In the genomic region with DNA sequence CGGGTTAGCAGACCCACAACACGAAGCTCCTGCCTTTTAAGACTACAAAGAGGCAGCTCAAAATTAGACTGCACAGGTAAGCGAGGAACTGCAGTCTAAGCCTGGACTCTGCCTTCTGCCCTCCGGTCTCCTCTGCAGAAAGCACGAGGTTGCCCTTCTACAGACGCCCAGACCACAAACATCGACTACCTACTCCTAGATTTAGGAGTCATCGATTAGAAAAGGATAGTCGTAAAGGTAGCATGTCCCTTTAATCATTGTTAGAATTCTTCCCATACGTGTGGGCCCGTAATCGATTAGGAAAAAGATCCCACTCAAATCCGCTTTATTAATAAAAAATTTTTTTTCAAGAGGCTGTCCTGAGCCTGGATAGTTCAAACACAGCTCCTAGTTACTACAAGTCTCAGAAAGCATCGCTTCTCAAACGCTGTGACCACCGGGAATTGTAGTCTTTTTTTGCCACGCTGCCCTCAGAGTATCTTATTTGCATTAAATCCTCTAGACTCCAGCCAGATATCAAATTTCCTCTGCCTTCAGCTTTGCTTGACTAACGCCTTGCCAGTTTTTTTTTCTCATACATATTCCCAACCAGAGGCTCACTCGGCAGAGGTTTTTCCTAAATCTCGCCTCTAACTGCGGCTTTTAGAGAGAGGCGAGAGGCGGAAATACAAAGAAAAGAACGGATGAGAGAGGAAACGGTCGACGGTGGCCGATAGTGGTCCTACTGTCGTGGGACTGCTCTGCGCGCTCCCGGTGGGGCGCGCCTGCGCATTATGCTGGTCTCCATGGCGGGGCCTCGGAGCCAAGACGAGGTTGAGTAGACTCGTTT, we compare ENCODE assay signal across 8 cellular contexts. TPM values are rescaled to one million over a fixed set of nuclear protein-coding genes. Genes with fewer than 3 reads are reported as not detected.
DNase-seq lines count a peak whose midpoint lies in the region; ATAC-seq, FAIRE-seq and TF ChIP-seq lines count a peak whose summit lies in the region.

A gene with protein sequence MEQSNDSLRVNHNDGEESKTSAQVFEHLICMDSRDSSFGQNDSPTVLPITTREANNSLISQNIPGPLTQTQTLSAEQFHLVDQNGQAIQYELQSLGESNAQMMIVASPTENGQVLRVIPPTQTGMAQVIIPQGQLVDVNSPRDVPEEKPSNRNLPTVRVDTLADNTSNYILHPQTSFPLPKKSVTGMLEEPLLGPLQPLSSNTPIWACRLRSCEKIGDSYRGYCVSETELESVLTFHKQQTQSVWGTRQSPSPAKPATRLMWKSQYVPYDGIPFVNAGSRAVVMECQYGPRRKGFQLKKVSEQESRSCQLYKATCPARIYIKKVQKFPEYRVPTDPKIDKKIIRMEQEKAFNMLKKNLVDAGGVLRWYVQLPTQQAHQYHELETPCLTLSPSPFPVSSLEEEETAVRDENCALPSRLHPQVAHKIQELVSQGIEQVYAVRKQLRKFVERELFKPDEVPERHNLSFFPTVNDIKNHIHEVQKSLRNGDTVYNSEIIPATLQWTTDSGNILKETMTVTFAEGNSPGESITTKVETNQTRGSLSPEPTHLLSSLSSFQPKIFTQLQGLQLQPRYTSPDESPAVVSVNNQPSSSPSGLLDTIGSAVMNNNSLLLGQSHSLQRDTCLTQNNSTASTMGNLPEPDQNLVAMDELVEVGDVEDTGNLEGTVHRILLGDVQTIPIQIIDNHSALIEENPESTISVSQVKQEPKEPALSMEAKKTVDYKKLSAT (plus strand): TSS at position 763 of the 829 bp plus-strand sequence. CDS start 29,628 bp downstream, outside the sequence.
A gene (minus strand): TSS at position 161 of the 829 bp plus-strand sequence. CDS start 197 bp downstream, outside the sequence.

- no peaks in the 10 kb centered on the region for H4K20me1 ChIP-seq in keratinocyte (ENCODE audit: control insufficient read depth, extremely low read depth, insufficient read depth, low read length)

- peak; percentile 65 for FAIRE-seq in keratinocyte (lab: Jason Lieb, UNC)

- peak; percentile 73 for TF ChIP-seq POLR2A in GM19099 (IDR thresholded peaks at IDR 0.05; ENCODE audit: extremely low read depth, insufficient read length, low read depth)

- peak; percentile 74 for ATAC-seq in HG03378 (IDR thresholded peaks at IDR 0.05; ENCODE audit: unreplicated experiment)

- H3K9me3 ChIP-seq in keratinocyte (ENCODE audit: control insufficient read depth, low read depth, low read length): no peaks in the 10 kb centered on the region

- peak within 1 kb of the TSS; percentile 87 for H2AFZ ChIP-seq in keratinocyte (ENCODE audit: control insufficient read depth, low read length)

- peak within 1 kb of the TSS; percentile 90 for H3K9ac ChIP-seq in keratinocyte (ENCODE audit: control insufficient read depth, extremely low read depth, insufficient read depth, low read length)

- TF ChIP-seq CTCF in keratinocyte (optimal IDR thresholded peaks at IDR 0.05 in 1 of 3, IDR thresholded peaks at IDR 0.05 in 1 of 3, conservative IDR thresholded peaks at IDR 0.05 in 1 of 3; ENCODE audit: extremely low read depth in 1 of 3, insufficient read depth in 2 of 3, low read length in 3 of 3): no peak

- H3K4me3 ChIP-seq in keratinocyte (ENCODE audit: control insufficient read depth in 2 of 3, extremely low read depth in 1 of 3, insufficient read depth in 2 of 3, low read depth in 1 of 3, low read length in 3 of 3): peak within 1 kb of the TSS; percentile 85 to 96 (median 86)

- peaks cover 6% of the 10 kb centered on the region for H3K4me1 ChIP-seq in keratinocyte (ENCODE audit: control insufficient read depth, extremely low read depth, insufficient read depth, low read length)

- peaks cover 41% of the 10 kb centered on the region for H3K79me2 ChIP-seq in keratinocyte (ENCODE audit: control insufficient read depth, insufficient read depth, low read length)

- H3K27ac ChIP-seq in keratinocyte (ENCODE audit: control insufficient read depth, insufficient read depth, low read length): peak within 1 kb of the TSS; percentile 91

- dilution Hi-C loops in keratinocyte (cut with MboI; ENCODE audit: extremely low pct_ligation_motif_present, low sequenced_read_pairs): no loop called here

- H3K36me3 ChIP-seq in keratinocyte (ENCODE audit: control insufficient read depth in 2 of 2, extremely low read depth in 1 of 2, insufficient read depth in 2 of 2, low read length in 2 of 2): peaks cover 0 to 5% of the 10 kb centered on the region in 2 experiments

- peak; percentile 84 to 88 for DNase-seq in AML-193 (lab: John Stamatoyannopoulos, UW)
- peak; percentile 92 for DNase-seq in NCI-H446 treated with DMSO at 0.1 percent for 48 hours (lab: John Stamatoyannopoulos, UW)
- peak; percentile 86 for DNase-seq in activated CD4-positive, CD25-positive, alpha-beta regulatory T cell treated with anti-CD3 and anti-CD28 coated beads, Interleukin-2, amount 50 U/mL, for 72 hours
- DNase-seq in cerebellar nuclear complex (lab: John Stamatoyannopoulos, UW): peak; percentile 5 to 77
- no peak for DNase-seq in keratinocyte (ENCODE audit: low read depth, low spot score)
- peak; percentile 78 to 86 (median 82) for DNase-seq in stimulated activated CD4-positive, alpha-beta T cell treated with anti-CD3 and anti-CD28 coated beads, Interleukin-12 subunit alpha, Interleukin-12 subunit beta, amount 100 ng/mL, for 48 hours (ENCODE audit: low read depth in 2 of 3, low spot score in 1 of 3)

- no peaks in the 10 kb centered on the region for H3K27me3 ChIP-seq in keratinocyte (ENCODE audit: control insufficient read depth, extremely low read depth, insufficient read depth, low read length)

- no peaks in the 10 kb centered on the region for H3K9me1 ChIP-seq in keratinocyte (ENCODE audit: control insufficient read depth, extremely low read depth, insufficient read depth, low read length)

- peak within 1 kb of the TSS; percentile 87 for H3K4me2 ChIP-seq in keratinocyte (ENCODE audit: control insufficient read depth, extremely low read depth, insufficient read depth, low read depth, low read length)

RNA-seq across cellular contexts. Expression of the first gene that starts in this region (rescaled TPM):
- 3.1 to 6.5 TPM (median 5.2 TPM) in 3 replicates for polyA plus RNA-seq in keratinocyte
- 2.2 TPM for polyA plus RNA-seq in keratinocyte (2011; ENCODE audit: low read depth)
- polyA plus RNA-seq in keratinocyte (2011; cell fraction: cytosol; rRNA removed): 2.4 and 5.6 TPM in 2 replicates
- 10.4 and 13.7 TPM in 2 replicates for polyA plus RNA-seq in keratinocyte (2011; cell fraction: nucleus; rRNA removed)
- polyA plus RNA-seq in keratinocyte (2012; ENCODE audit: low replicate concordance): 1.4 and 2.3 TPM in 2 replicates
- polyA minus RNA-seq in keratinocyte: 1.7 to 6.6 TPM (median 6.6 TPM) in 3 replicates
- 3.5 TPM for polyA minus RNA-seq in keratinocyte (2011; cell fraction: cytosol; rRNA and poly(A)+ RNA removed)
- 2.8 and 11.3 TPM in 2 replicates for polyA minus RNA-seq in keratinocyte (2011; cell fraction: nucleus; rRNA and poly(A)+ RNA removed)

RNA-seq across cellular contexts. Expression of the second gene that starts in this region (rescaled TPM):
- 38.7 to 109 TPM (median 51.4 TPM) in 3 replicates for polyA plus RNA-seq in keratinocyte
- polyA plus RNA-seq in keratinocyte (2011; ENCODE audit: low read depth): 107 TPM
- 24.5 and 32.2 TPM in 2 replicates for polyA plus RNA-seq in keratinocyte (2011; cell fraction: cytosol; rRNA removed)
- polyA plus RNA-seq in keratinocyte (2011; cell fraction: nucleus; rRNA removed): 35.2 and 57.3 TPM in 2 replicates
- 44.8 and 57.3 TPM in 2 replicates for polyA plus RNA-seq in keratinocyte (2012; ENCODE audit: low replicate concordance)
- 9.9 to 32.3 TPM (median 25.3 TPM) in 3 replicates for polyA minus RNA-seq in keratinocyte
- polyA minus RNA-seq in keratinocyte (2011; cell fraction: cytosol; rRNA and poly(A)+ RNA removed): 16.9 TPM
- 12.8 and 26.4 TPM in 2 replicates for polyA minus RNA-seq in keratinocyte (2011; cell fraction: nucleus; rRNA and poly(A)+ RNA removed)
